10 cellular contexts compared by ENCODE assay signal in the genomic region with DNA sequence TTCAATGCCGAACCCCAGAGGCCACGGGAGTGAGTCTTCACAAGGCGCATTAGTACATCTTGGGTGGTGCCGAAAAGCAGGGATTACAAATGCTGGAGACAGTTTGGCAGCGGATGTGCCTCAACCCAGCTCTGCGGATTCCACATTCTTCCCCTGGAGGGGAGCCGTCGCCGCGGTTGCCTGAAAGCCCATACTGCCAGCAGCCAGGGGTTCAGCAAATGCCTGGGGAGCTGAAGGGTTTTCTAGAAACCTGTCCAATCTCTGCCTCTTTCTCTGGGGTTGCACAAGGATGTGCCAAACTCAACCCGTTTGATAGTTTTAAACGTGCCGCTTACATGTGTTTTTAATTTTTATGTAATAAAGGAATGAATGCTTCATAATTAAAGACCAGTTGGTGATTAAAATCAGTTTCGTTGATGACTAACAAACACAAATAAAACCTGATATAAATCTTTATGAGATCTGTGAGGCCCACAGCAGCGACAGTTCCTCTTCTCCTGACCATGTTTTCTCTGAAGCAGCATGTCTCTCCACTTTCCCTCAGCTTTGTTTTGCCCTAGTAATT.
DNase-seq lines count a peak whose midpoint lies in the region; ATAC-seq and TF ChIP-seq lines count a peak whose summit lies in the region.
"Had no signal": no experiment of that assay in that cellular context is flagged by ENCODE, and none has a peak within 500 bp of the region (broad histone marks: within the 10 kb centered on the region; RNA-seq: fewer than 3 reads in every experiment).

No MANE protein-coding gene starts in this region.

- DNase-seq in AG04450 (ENCODE audit: low read depth, low spot score) = peak; percentile 51
- peak; percentile 97 for DNase-seq in MG63
- peak; percentile 63 for DNase-seq in epidermal melanocyte (ENCODE audit: insufficient read length, low spot score)
- peak in 1 of 2 experiments; percentile 64 for DNase-seq in mesothelial cell of epicardium (ENCODE audit: low spot score in 2 of 2, unreplicated experiment in 2 of 2)
- no peak for DNase-seq in NCI-H1694 treated with DMSO at 0.1 percent for 48 hours (lab: John Stamatoyannopoulos, UW)
- DNase-seq in GM19240 (ENCODE audit: insufficient read length, low spot score) = no peak
- DNase-seq: COR-L47, NCI-H2171 had no signal

- H3K27me3 Mint-ChIP-seq in mesothelial cell of epicardium (ENCODE audit: low read depth) = no peaks in the 10 kb centered on the region

- ATAC-seq in GM18868 (IDR thresholded peaks at IDR 0.05; ENCODE audit: unreplicated experiment) (no peak), HG02642 (IDR thresholded peaks at IDR 0.05; ENCODE audit: poor library complexity, unreplicated experiment) (no peak)

- H3K9me3 ChIP-seq in AG04450 (ENCODE audit: control insufficient read depth, insufficient read depth, low read length) (peaks cover 4% of the 10 kb centered on the region; the same call in 1 of the 2 replicates), MG63 (peaks cover 6% of the 10 kb centered on the region)

- H3K4me3 ChIP-seq in AG04450 (ENCODE audit: low read depth, low read length) (peak overlapping the region; percentile 25), MG63 (peak overlapping the region; percentile 15)

- TF ChIP-seq CTCF in AG04450 (IDR thresholded peaks at IDR 0.05; ENCODE audit: low read depth, low read length) (peak; percentile 13; the same call in 1 of the 2 replicates), mesothelial cell of epicardium (IDR thresholded peaks at IDR 0.05; ENCODE audit: unreplicated experiment) (no peak)

- peaks cover 7% of the 10 kb centered on the region for H3K9me3 Mint-ChIP-seq in mesothelial cell of epicardium

- H3K36me3 Mint-ChIP-seq in mesothelial cell of epicardium = peaks cover 3% of the 10 kb centered on the region

- POLR2A ChIA-PET in AG04450 (lab: Yijun Ruan, JAX) = interaction anchor here (2.5 kb wide), 1 partner anchor 11 kb away, joined by 10 read pairs; no protein-coding TSS in a partner anchor

- H3K4me1 Mint-ChIP-seq in mesothelial cell of epicardium = peaks cover 30% of the 10 kb centered on the region

- 0 out of 2 replicates have a peak, but pooled peaks cover 3% of the 10 kb centered on the region for H3K36me3 ChIP-seq in MG63

- H3K27ac ChIP-seq in AG04450 (ENCODE audit: low read depth, low read length) = peak overlapping the region; percentile 77

- H3K27me3 ChIP-seq in AG04450 (ENCODE audit: control insufficient read depth, insufficient read depth, low read length) = no peaks in the 10 kb centered on the region
- no peaks in the 10 kb centered on the region for H3K27me3 ChIP-seq in MG63

- H3K27ac Mint-ChIP-seq in mesothelial cell of epicardium = peak overlapping the region; percentile 73

- CTCF ChIA-PET in AG04450 (lab: Charles Lee) = interaction anchor here (1.1 to 2.3 kb wide), 4 partner anchors 9 to 386 kb away, joined by 4 to 11 read pairs (median 6); no protein-coding TSS in a partner anchor

- peak overlapping the region; percentile 42 for H3K4me3 Mint-ChIP-seq in mesothelial cell of epicardium

Comparison
In these comparisons a context has a peak if more than half of its experiments do, and no peak if none do; other contexts are left out.
1. DNase-seq: peak in AG04450 (single experiment), MG63 (single experiment) and epidermal melanocyte (single experiment); none in NCI-H1694 treated with DMSO at 0.1 percent for 48 hours (single experiment) and GM19240 (single experiment).